In the genomic region with DNA sequence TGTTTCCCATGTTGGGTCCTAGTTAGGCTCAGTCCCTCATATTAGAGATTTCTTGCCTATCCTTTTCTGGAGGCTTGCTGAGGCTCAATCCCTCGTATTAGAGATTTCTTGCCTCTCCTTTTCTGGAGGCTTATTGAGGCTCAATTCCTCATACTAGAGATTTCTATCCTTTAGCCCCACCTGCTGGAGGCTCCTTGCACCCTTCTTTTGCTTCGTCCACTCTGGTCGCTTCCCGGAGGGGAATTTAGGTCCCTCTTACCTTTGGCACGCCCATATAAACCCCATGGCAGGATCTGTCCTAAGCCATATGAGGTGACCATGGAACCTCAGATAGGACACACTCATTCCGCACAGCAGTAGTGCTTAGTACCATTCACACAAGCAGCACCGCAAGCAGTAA, we compare ENCODE assay signal across 10 cellular contexts. TPM values are rescaled to one million over a fixed set of nuclear protein-coding genes. Genes with fewer than 3 reads are reported as not detected.
DNase-seq lines count a peak whose midpoint lies in the region; ATAC-seq and TF ChIP-seq lines count a peak whose summit lies in the region.
"Had no signal": no experiment of that assay in that cellular context is flagged by ENCODE, and none has a peak within 500 bp of the region (broad histone marks: within the 10 kb centered on the region; RNA-seq: fewer than 3 reads in every experiment).

No MANE protein-coding gene starts in this region.

- H3K9me3 Mint-ChIP-seq in type B pancreatic cell (peaks cover 4% of the 10 kb centered on the region), T-cell (peaks cover 7 to 17% (median 10%) of the 10 kb centered on the region in 3 donors)
- H3K9me3 Mint-ChIP-seq in activated naive CD8-positive, alpha-beta T cell treated with anti-CD3 and anti-CD28 coated beads, Interleukin-2, amount 50 U/mL, for 24 hours = peaks cover 17% of the 10 kb centered on the region

- no peak for DNase-seq in left ventricle myocardium inferior
- no peak for DNase-seq in Right ventricle myocardium superior
- no peak for DNase-seq in PC-9
- peak in 1 of 2 donors; percentile 52 for DNase-seq in fibroblast of lung (ENCODE audit: low read depth in 2 of 2)
- DNase-seq in type B pancreatic cell (ENCODE audit: extremely low spot score, unreplicated experiment) = no peak
- no peak for DNase-seq in T-cell
- no peak for DNase-seq in activated naive CD8-positive, alpha-beta T cell treated with anti-CD3 and anti-CD28 coated beads, Interleukin-2, amount 50 U/mL, for 24 hours
- DNase-seq in NCI-H187 (lab: John Stamatoyannopoulos, UW) = no peak
- DNase-seq: activated T-cell treated with anti-CD3 and anti-CD28 coated beads, Interleukin-2, amount 50 U/mL, for 48 hours; NCI-H187 treated with DMSO at 0.1 percent for 48 hours had no signal

- no TSS peak for BruUV-seq in PC-9 (replicated peaks; lab: Mats Ljungman, UMichigan)

- H4K20me1 ChIP-seq in PC-9 (ENCODE audit: insufficient read depth) = no peaks in the 10 kb centered on the region
- no peaks in the 10 kb centered on the region for H4K20me1 ChIP-seq in fibroblast of lung (ENCODE audit: control insufficient read depth, extremely low read depth, insufficient read depth, low read length)

- POLR2A ChIA-PET in PC-9 (lab: Charles Lee; ENCODE audit: unreplicated experiment) = no interaction called here
- POLR2A ChIA-PET in T-cell (lab: Charles Lee) = no interaction called here

- CTCF ChIA-PET in PC-9 (lab: Charles Lee) = no interaction called here
- CTCF ChIA-PET in T-cell (lab: Charles Lee) = no interaction called here

- no peak overlapping the region for H3K9ac ChIP-seq in fibroblast of lung (ENCODE audit: insufficient read depth, low read length)

- H3F3A ChIP-seq in PC-9 (ENCODE audit: insufficient read depth, low read depth) = no peaks in the 10 kb centered on the region

- no peaks in the 10 kb centered on the region for H3K27me3 Mint-ChIP-seq in type B pancreatic cell
- H3K27me3 Mint-ChIP-seq in T-cell = no peaks in the 10 kb centered on the region
- no peaks in the 10 kb centered on the region for H3K27me3 Mint-ChIP-seq in activated naive CD8-positive, alpha-beta T cell treated with anti-CD3 and anti-CD28 coated beads, Interleukin-2, amount 50 U/mL, for 24 hours

- H3K4me1 Mint-ChIP-seq in type B pancreatic cell (ENCODE audit: unreplicated experiment) (peaks cover 1% of the 10 kb centered on the region), T-cell (peaks cover 13 to 16% (median 14%) of the 10 kb centered on the region in 3 donors)
- peaks cover 9% of the 10 kb centered on the region for H3K4me1 Mint-ChIP-seq in activated naive CD8-positive, alpha-beta T cell treated with anti-CD3 and anti-CD28 coated beads, Interleukin-2, amount 50 U/mL, for 24 hours

- H2AFZ ChIP-seq in PC-9 (no peak overlapping the region), fibroblast of lung (ENCODE audit: low read length) (no peak overlapping the region)

- no peak overlapping the region for H3K4me2 ChIP-seq in PC-9
- no peak overlapping the region for H3K4me2 ChIP-seq in fibroblast of lung (ENCODE audit: extremely low read depth, insufficient read depth, low read length)

- no peaks in the 10 kb centered on the region for H3K4me1 ChIP-seq in left ventricle myocardium inferior
- no peaks in the 10 kb centered on the region for H3K4me1 ChIP-seq in PC-9 (replicated peaks; ENCODE audit: insufficient read depth)
- H3K4me1 ChIP-seq in fibroblast of lung (ENCODE audit: control insufficient read depth, extremely low read depth, insufficient read depth, low read length) = no peaks in the 10 kb centered on the region

- intact Hi-C loops in left ventricle myocardium inferior (cut with micrococcal nuclease) (no loop called here), Right ventricle myocardium superior (cut with DNase I) (no loop called here), PC-9 (cut with micrococcal nuclease; ENCODE audit: unreplicated experiment) (no loop called here)

- H3K27ac Mint-ChIP-seq in type B pancreatic cell (no peak overlapping the region), T-cell (no peak overlapping the region)
- H3K27ac Mint-ChIP-seq in activated naive CD8-positive, alpha-beta T cell treated with anti-CD3 and anti-CD28 coated beads, Interleukin-2, amount 50 U/mL, for 24 hours = no peak overlapping the region

- H3K4me3 Mint-ChIP-seq in type B pancreatic cell = no peak overlapping the region
- no peak overlapping the region for H3K4me3 Mint-ChIP-seq in T-cell
- no peak overlapping the region for H3K4me3 Mint-ChIP-seq in activated naive CD8-positive, alpha-beta T cell treated with anti-CD3 and anti-CD28 coated beads, Interleukin-2, amount 50 U/mL, for 24 hours

- no peaks in the 10 kb centered on the region for H3K9me2 ChIP-seq in PC-9 (ENCODE audit: insufficient read depth)

- TF ChIP-seq CTCF in left ventricle myocardium inferior (IDR thresholded peaks at IDR 0.05; ENCODE audit: borderline replicate concordance) = peak; percentile 45
- peak; percentile 57 for TF ChIP-seq CTCF in PC-9 (conservative IDR thresholded peaks at IDR 0.05)
- TF ChIP-seq CTCF in fibroblast of lung (conservative IDR thresholded peaks at IDR 0.05 in 1 of 2, IDR thresholded peaks at IDR 0.05 in 1 of 2; ENCODE audit: low read depth in 1 of 2, low read length in 2 of 2) = peak; percentile 31 to 47
- peak; percentile 59 for TF ChIP-seq CTCF in type B pancreatic cell (conservative IDR thresholded peaks at IDR 0.05)

- H3K27ac ChIP-seq in left ventricle myocardium inferior (replicated peaks) (no peak overlapping the region), PC-9 (no peak overlapping the region), fibroblast of lung (ENCODE audit: insufficient read depth, low read length) (no peak overlapping the region)

- no peaks in the 10 kb centered on the region for H3K79me2 ChIP-seq in PC-9 (ENCODE audit: low read depth)
- H3K79me2 ChIP-seq in fibroblast of lung (ENCODE audit: control insufficient read depth, insufficient read depth, low read length) = no peaks in the 10 kb centered on the region

- H3K4me3 ChIP-seq in left ventricle myocardium inferior (no peak overlapping the region), PC-9 (no peak overlapping the region), fibroblast of lung (replicated peaks in 1 of 4; ENCODE audit: control extremely low read depth in 1 of 4, insufficient read depth in 1 of 4, low read depth in 3 of 4, low read length in 4 of 4) (no peak overlapping the region)

- peaks cover 17% of the 10 kb centered on the region for H3K36me3 Mint-ChIP-seq in type B pancreatic cell
- peaks cover 14% of the 10 kb centered on the region for H3K36me3 Mint-ChIP-seq in T-cell
- H3K36me3 Mint-ChIP-seq in activated naive CD8-positive, alpha-beta T cell treated with anti-CD3 and anti-CD28 coated beads, Interleukin-2, amount 50 U/mL, for 24 hours (ENCODE audit: low read depth) = peaks cover 11% of the 10 kb centered on the region

- ATAC-seq in Right ventricle myocardium superior (ENCODE audit: poor library complexity) = no peak
- no peak for ATAC-seq in T-cell (replicated peaks in 1 of 4)
- no peak for ATAC-seq in activated naive CD8-positive, alpha-beta T cell treated with anti-CD3 and anti-CD28 coated beads, Interleukin-2, amount 50 U/mL, for 24 hours

- H3K36me3 ChIP-seq in left ventricle myocardium inferior = peaks cover 8% of the 10 kb centered on the region
- H3K36me3 ChIP-seq in PC-9 (ENCODE audit: low read depth) = no peaks in the 10 kb centered on the region
- H3K36me3 ChIP-seq in fibroblast of lung (ENCODE audit: control insufficient read depth, insufficient read depth, low read length) = no peaks in the 10 kb centered on the region

- H3K27me3 ChIP-seq in left ventricle myocardium inferior (ENCODE audit: low read depth) (no peaks in the 10 kb centered on the region), PC-9 (ENCODE audit: insufficient read depth, low read depth) (no peaks in the 10 kb centered on the region; the same call in 1 of the 2 replicates), fibroblast of lung (ENCODE audit: control insufficient read depth, insufficient read depth, low read length) (no peaks in the 10 kb centered on the region)

- H3K9me3 ChIP-seq in left ventricle myocardium inferior (replicated peaks) = peaks cover 21% of the 10 kb centered on the region
- peaks cover 19% of the 10 kb centered on the region for H3K9me3 ChIP-seq in PC-9 (ENCODE audit: insufficient read depth, low read depth)
- H3K9me3 ChIP-seq in fibroblast of lung (ENCODE audit: control insufficient read depth, insufficient read depth, low read depth, low read length) = no peaks in the 10 kb centered on the region

RNA-seq across cellular contexts. Expression of gene CYP2D6, which starts 15.9 kb away (rescaled TPM):
- 0.16 TPM for total RNA-seq in left ventricle myocardium inferior
- total RNA-seq in Right ventricle myocardium superior = not detected
- 6.7 TPM in 2 replicates for total RNA-seq in PC-9 (2021)
- 0.26 and 0.33 TPM in 2 replicates for total RNA-seq in fibroblast of lung
- polyA plus RNA-seq in fibroblast of lung = 0.06 and 0.09 TPM in 2 replicates
- polyA plus RNA-seq in fibroblast of lung (2012) = 0.12 and 0.20 TPM in 2 replicates
- not detected in 2 replicates for polyA minus RNA-seq in fibroblast of lung (ENCODE audit: low replicate concordance)
- total RNA-seq in type B pancreatic cell (ENCODE audit: low replicate concordance) = 3.1 and 4.0 TPM in 2 replicates
- 1 to 10 TPM; 4.5 to 9.8 (median 8.6) TPM for total RNA-seq in T-cell

RNA-seq across cellular contexts. Expression of gene NDUFA6, which starts 24.1 kb away (rescaled TPM):
- total RNA-seq in left ventricle myocardium inferior = 270 TPM
- total RNA-seq in Right ventricle myocardium superior = 298 TPM
- 71.5 and 84.9 TPM in 2 replicates for total RNA-seq in PC-9 (2021)
- 55.2 and 68.5 TPM in 2 replicates for total RNA-seq in fibroblast of lung
- polyA plus RNA-seq in fibroblast of lung = 87.8 and 100 TPM in 2 replicates
- polyA plus RNA-seq in fibroblast of lung (2012) = 126 and 166 TPM in 2 replicates
- polyA minus RNA-seq in fibroblast of lung (ENCODE audit: low replicate concordance) = 9.3 and 11.3 TPM in 2 replicates
- total RNA-seq in type B pancreatic cell (ENCODE audit: low replicate concordance) = 93.9 and 109 TPM in 2 replicates
- 10 to 100 TPM; 36.6 to 52.3 (median 39.6) TPM for total RNA-seq in T-cell

RNA-seq across cellular contexts. Expression of gene SMDT1, which starts 35.2 kb away (rescaled TPM):
- 153 TPM for total RNA-seq in left ventricle myocardium inferior
- 179 TPM for total RNA-seq in Right ventricle myocardium superior
- 55.3 and 72.8 TPM in 2 replicates for total RNA-seq in PC-9 (2021)
- 4.9 and 9.1 TPM in 2 replicates for total RNA-seq in fibroblast of lung
- 31.8 and 39.5 TPM in 2 replicates for polyA plus RNA-seq in fibroblast of lung
- polyA plus RNA-seq in fibroblast of lung (2012) = 78.3 and 104 TPM in 2 replicates
- polyA minus RNA-seq in fibroblast of lung (ENCODE audit: low replicate concordance) = 9.7 and 29.9 TPM in 2 replicates
- 80.6 and 102 TPM in 2 replicates for total RNA-seq in type B pancreatic cell (ENCODE audit: low replicate concordance)
- total RNA-seq in T-cell = 100 to 1,000 TPM; 101 to 176 (median 114) TPM

RNA-seq across cellular contexts. Expression of gene PHETA2, which starts 40.7 kb away (rescaled TPM):
- 3.4 TPM for total RNA-seq in left ventricle myocardium inferior
- total RNA-seq in Right ventricle myocardium superior = 4.2 TPM
- total RNA-seq in PC-9 (2021) = 4.5 TPM in 2 replicates
- total RNA-seq in fibroblast of lung = 20.0 and 24.9 TPM in 2 replicates
- 9.6 and 19.2 TPM in 2 replicates for polyA plus RNA-seq in fibroblast of lung
- polyA plus RNA-seq in fibroblast of lung (2012) = 8.7 and 18.1 TPM in 2 replicates
- 4.9 and 10.9 TPM in 2 replicates for polyA minus RNA-seq in fibroblast of lung (ENCODE audit: low replicate concordance)
- total RNA-seq in type B pancreatic cell (ENCODE audit: low replicate concordance) = 4.1 and 11.9 TPM in 2 replicates
- 1 to 10 TPM in 3 of 5 donors, under 1 TPM in 2; 0.83 to 2.0 (median 1.5) TPM for total RNA-seq in T-cell

RNA-seq across cellular contexts. Expression of gene NAGA, which starts 44.1 kb away (rescaled TPM):
- total RNA-seq in left ventricle myocardium inferior = 11.7 TPM
- total RNA-seq in Right ventricle myocardium superior = 11.8 TPM
- total RNA-seq in PC-9 (2021) = 13.8 and 15.9 TPM in 2 replicates
- 26.7 and 43.4 TPM in 2 replicates for total RNA-seq in fibroblast of lung
- 24.5 and 36.5 TPM in 2 replicates for polyA plus RNA-seq in fibroblast of lung
- 25.5 and 35.8 TPM in 2 replicates for polyA plus RNA-seq in fibroblast of lung (2012)
- polyA minus RNA-seq in fibroblast of lung (ENCODE audit: low replicate concordance) = 132 and 134 TPM in 2 replicates
- 24.1 and 35.9 TPM in 2 replicates for total RNA-seq in type B pancreatic cell (ENCODE audit: low replicate concordance)
- 10 to 100 TPM in 3 of 5 donors, 1 to 10 TPM in 2; 6.9 to 14.3 (median 11.6) TPM for total RNA-seq in T-cell
